ENCODE assay signal across 28 cellular contexts in genomic region chr10:48778193-48778857, GRCh38.
DNase-seq lines count a peak whose midpoint lies in the region; ATAC-seq and TF ChIP-seq lines count a peak whose summit lies in the region.
"Had no signal": no experiment of that assay in that cellular context is flagged by ENCODE, and none has a peak within 500 bp of the region (broad histone marks: within the 10 kb centered on the region; RNA-seq: fewer than 3 reads in every experiment).

No MANE protein-coding gene starts in this region.

- H3K9me2 ChIP-seq in GM23338 (ENCODE audit: insufficient read depth) = 0 out of 2 replicates have a peak, but pooled peaks cover 4% of the 10 kb centered on the region

- no peak overlapping the region for H2AFZ ChIP-seq in GM23338
- H2AFZ ChIP-seq: GM23248 had no signal

- TF ChIP-seq POLR2A in esophagus muscularis mucosa (IDR thresholded peaks at IDR 0.05; ENCODE audit: low read depth) = no peak

- H3K4me3 ChIP-seq in esophagus muscularis mucosa (no peak overlapping the region), GM23338 (no peak overlapping the region)
- H3K4me3 ChIP-seq: BLaER1 treated with 17β-estradiol and CSF1 and Interleukin-3, amounts not matched to agents 10 nM and 100 nM; GM12878; GM23248; HAP-1; SJCRH30 had no signal

- H3F3A ChIP-seq in GM23338 (replicated peaks; ENCODE audit: low read depth) = no peaks in the 10 kb centered on the region

- intact Hi-C loops in esophagus muscularis mucosa (cut with DNase I) = no loop called here

- no peak for TF ChIP-seq RAD21 in Ishikawa (IDR thresholded peaks at IDR 0.05; ENCODE audit: low read depth)

- peak; percentile 75 for TF ChIP-seq EP300 in Ishikawa (IDR thresholded peaks at IDR 0.05; ENCODE audit: borderline replicate concordance)
- no peak for TF ChIP-seq EP300 in esophagus muscularis mucosa (IDR thresholded peaks at IDR 0.05)

- H3K4me2 ChIP-seq in GM23338 = no peak overlapping the region
- H3K4me2 ChIP-seq: BLaER1 treated with 17β-estradiol and CSF1 and Interleukin-3, amounts not matched to agents 10 nM and 100 nM; KMS-11 had no signal

- no peaks in the 10 kb centered on the region for H3K9me3 Mint-ChIP-seq in osteocyte (ENCODE audit: unreplicated experiment)
- no peaks in the 10 kb centered on the region for H3K9me3 Mint-ChIP-seq in GM23338
- H3K9me3 Mint-ChIP-seq: CD4-positive, alpha-beta T cell; HFFc6 had no signal

- H3K4me3 Mint-ChIP-seq in osteocyte (ENCODE audit: unreplicated experiment) (no peak overlapping the region), GM23338 (no peak overlapping the region)
- H3K4me3 Mint-ChIP-seq: CD4-positive, alpha-beta T cell; HFFc6 had no signal

- H3K9me3 ChIP-seq in esophagus muscularis mucosa = no peaks in the 10 kb centered on the region
- H3K9me3 ChIP-seq: BLaER1 treated with 17β-estradiol and CSF1 and Interleukin-3, amounts not matched to agents 10 nM and 100 nM; HAP-1; SJCRH30 had no signal

- no peak overlapping the region for H3K27ac ChIP-seq in esophagus muscularis mucosa (replicated peaks in 1 of 4)
- no peak overlapping the region for H3K27ac ChIP-seq in GM23338 (ENCODE audit: low read depth)
- H3K27ac ChIP-seq: BLaER1 treated with 17β-estradiol and CSF1 and Interleukin-3, amounts not matched to agents 10 nM and 100 nM; GM23248; KMS-11; SJCRH30 had no signal

- no peaks in the 10 kb centered on the region for H3K36me3 Mint-ChIP-seq in osteocyte (ENCODE audit: unreplicated experiment)
- no peaks in the 10 kb centered on the region for H3K36me3 Mint-ChIP-seq in GM23338 (ENCODE audit: low read depth)

- H3K4me1 ChIP-seq in esophagus muscularis mucosa (no peaks in the 10 kb centered on the region), GM23338 (ENCODE audit: insufficient read depth) (no peaks in the 10 kb centered on the region)
- H3K4me1 ChIP-seq: HAP-1, SJCRH30 had no signal

- no peak for ATAC-seq in GM23338
- ATAC-seq: GM12878, PC-3, Right ventricle myocardium inferior, SK-N-SH treated with all-trans-retinoic acid at 6 μM for 48 hours had no signal

- H3K36me3 ChIP-seq in esophagus muscularis mucosa (no peaks in the 10 kb centered on the region), GM23338 (ENCODE audit: insufficient read depth) (no peaks in the 10 kb centered on the region)
- H3K36me3 ChIP-seq: HAP-1, SJCRH30 had no signal

- no peaks in the 10 kb centered on the region for H4K20me1 ChIP-seq in GM23338 (replicated peaks; ENCODE audit: insufficient read depth)

- H3K27ac Mint-ChIP-seq in osteocyte (ENCODE audit: unreplicated experiment) (no peak overlapping the region), GM23338 (no peak overlapping the region)
- H3K27ac Mint-ChIP-seq: CD4-positive, alpha-beta T cell; HFFc6 had no signal

- H3K27me3 Mint-ChIP-seq in osteocyte (ENCODE audit: unreplicated experiment) = no peaks in the 10 kb centered on the region
- H3K27me3 Mint-ChIP-seq in GM23338 (ENCODE audit: insufficient read depth, low read depth, poor library complexity) = no peaks in the 10 kb centered on the region
- H3K27me3 Mint-ChIP-seq: CD4-positive, alpha-beta T cell had no signal

- TF ChIP-seq CTCF in esophagus muscularis mucosa (IDR thresholded peaks at IDR 0.05) (no peak), osteocyte (IDR thresholded peaks at IDR 0.05) (no peak), GM23338 (conservative IDR thresholded peaks at IDR 0.05; ENCODE audit: low read depth in 2 of 2) (no peak)

- WGBS in esophagus muscularis mucosa = 92% methylated on average over 10 of the region's 12 CpGs

- H3K27me3 ChIP-seq in esophagus muscularis mucosa (no peaks in the 10 kb centered on the region), GM23338 (ENCODE audit: insufficient read depth) (no peaks in the 10 kb centered on the region)
- H3K27me3 ChIP-seq: BLaER1 treated with 17β-estradiol and CSF1 and Interleukin-3, amounts not matched to agents 10 nM and 100 nM; SJCRH30 had no signal

- DNase-seq in COLO668 (lab: John Stamatoyannopoulos, UW; ENCODE audit: unreplicated experiment) (peak; percentile 1), esophagus muscularis mucosa (ENCODE audit: extremely low spot score) (peak; percentile 62), osteocyte (ENCODE audit: extremely low spot score, unreplicated experiment) (peak; percentile 78), DMS53 (lab: John Stamatoyannopoulos, UW) (no peak), KBM-7 (no peak), GM23338 (ENCODE audit: low spot score) (no peak)
- DNase-seq: AML-193; CD4-positive, alpha-beta T cell; COR-L47; DMS79; EL; GDM1; GM23248; HFFc6; NCI-H1048; NCI-H187 treated with DMSO at 0.1 percent for 48 hours; NCI-H524; NCI-H82; NK-92 treated with Interleukin-12 subunit alpha and Interleukin-12 subunit beta, amount 100 ng/mL, for 24 hours; PC-3; SJCRH30 had no signal

- H3K4me1 Mint-ChIP-seq in osteocyte (ENCODE audit: unreplicated experiment) (no peaks in the 10 kb centered on the region), GM23338 (peaks cover 3% of the 10 kb centered on the region; the same call in 1 of the 3 replicates)

- H3K79me2 ChIP-seq in GM23338 (replicated peaks; ENCODE audit: insufficient read depth) = no peaks in the 10 kb centered on the region

- in situ Hi-C loops in KBM-7 (cut with MboI; ENCODE audit: low pct_unique_long_range_greater_than_20kb, low sequenced_read_pairs) = no loop called here

TF ChIP-seq in Ishikawa, 13 proteins besides CTCF, POLR2A, EP300 and RAD21:
- 0 out of 2 replicates have a peak, but pooled peaks have one; percentile 45 for TF ChIP-seq CEBPB (IDR thresholded peaks at IDR 0.05)
- TF ChIP-seq, protein P1, sequence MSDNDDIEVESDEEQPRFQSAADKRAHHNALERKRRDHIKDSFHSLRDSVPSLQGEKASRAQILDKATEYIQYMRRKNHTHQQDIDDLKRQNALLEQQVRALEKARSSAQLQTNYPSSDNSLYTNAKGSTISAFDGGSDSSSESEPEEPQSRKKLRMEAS (IDR thresholded peaks at IDR 0.05) = peak; percentile 74
- no peak for TF ChIP-seq CREB1 (IDR thresholded peaks at IDR 0.05; ENCODE audit: low read depth)
- TF ChIP-seq TCF12 (IDR thresholded peaks at IDR 0.05; ENCODE audit: low read depth) = peak; percentile 86
- TF ChIP-seq YY1 (IDR thresholded peaks at IDR 0.05; ENCODE audit: low read depth) = no peak
- TF ChIP-seq TAF1 (IDR thresholded peaks at IDR 0.05; ENCODE audit: low read depth) = no peak
- peak; percentile 81 for TF ChIP-seq USF1 (IDR thresholded peaks at IDR 0.05)
- TF ChIP-seq NFIC (IDR thresholded peaks at IDR 0.05) = peak; percentile 37; the same call in 1 of the 2 replicates

TF ChIP-seq in GM23338, 12 proteins besides CTCF, POLR2A, EP300 and RAD21 (continues in another document):
- TF ChIP-seq, protein P2, sequence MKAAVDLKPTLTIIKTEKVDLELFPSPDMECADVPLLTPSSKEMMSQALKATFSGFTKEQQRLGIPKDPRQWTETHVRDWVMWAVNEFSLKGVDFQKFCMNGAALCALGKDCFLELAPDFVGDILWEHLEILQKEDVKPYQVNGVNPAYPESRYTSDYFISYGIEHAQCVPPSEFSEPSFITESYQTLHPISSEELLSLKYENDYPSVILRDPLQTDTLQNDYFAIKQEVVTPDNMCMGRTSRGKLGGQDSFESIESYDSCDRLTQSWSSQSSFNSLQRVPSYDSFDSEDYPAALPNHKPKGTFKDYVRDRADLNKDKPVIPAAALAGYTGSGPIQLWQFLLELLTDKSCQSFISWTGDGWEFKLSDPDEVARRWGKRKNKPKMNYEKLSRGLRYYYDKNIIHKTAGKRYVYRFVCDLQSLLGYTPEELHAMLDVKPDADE (IDR thresholded peaks at IDR 0.05) = no peak
- TF ChIP-seq ZNF114 (CRISPR knock-in tag; IDR thresholded peaks at IDR 0.05) = no peak
- no peak for TF ChIP-seq STAT1 (IDR thresholded peaks at IDR 0.05; ENCODE audit: unreplicated experiment)
- no peak for TF ChIP-seq CREB1 (CRISPR knock-in tag; IDR thresholded peaks at IDR 0.05; ENCODE audit: low read depth)

Comparison
In these comparisons a context has a peak if more than half of its experiments do, and no peak if none do; other contexts are left out.
1. DNase-seq: peak in COLO668 (single experiment), esophagus muscularis mucosa (single experiment) and osteocyte (single experiment); none in DMS53 (single experiment), KBM-7 (single experiment) and GM23338 (single experiment).